21 cellular contexts compared by ENCODE assay signal in genomic region chr12:114774181-114774580, GRCh38.
DNase-seq lines count a peak whose midpoint lies in the region; ATAC-seq and TF ChIP-seq lines count a peak whose summit lies in the region.
"Had no signal": no experiment of that assay in that cellular context is flagged by ENCODE, and none has a peak within 500 bp of the region (broad histone marks: within the 10 kb centered on the region; RNA-seq: fewer than 3 reads in every experiment).

No MANE protein-coding gene starts in this region.

- H3K18ac ChIP-seq in mesenchymal stem cell (ENCODE audit: low read depth in 1 of 2, low read length in 2 of 2) = peak overlapping the region; percentile 11 to 84

- H2AFZ ChIP-seq in mesenchymal stem cell (ENCODE audit: low read depth, low read length) = peak overlapping the region; percentile 18

- H3K4ac ChIP-seq in mesenchymal stem cell (ENCODE audit: low read depth in 1 of 2, low read length in 2 of 2) = peak overlapping the region in 1 of 2 experiments; percentile 66

- peak overlapping the region; percentile 87 for H4K8ac ChIP-seq in mesenchymal stem cell (ENCODE audit: low read length)

- peak overlapping the region; percentile 8 to 38 for H2BK12ac ChIP-seq in mesenchymal stem cell (ENCODE audit: low read length in 2 of 2)

- peak overlapping the region in 1 of 2 experiments; percentile 44 for H3K14ac ChIP-seq in mesenchymal stem cell (ENCODE audit: low read length in 2 of 2)

- H3K27me3 ChIP-seq in brain microvascular endothelial cell (replicated peaks) (no peaks in the 10 kb centered on the region), mesenchymal stem cell (ENCODE audit: control insufficient read depth in 1 of 2, insufficient read depth in 1 of 2, low read length in 2 of 2) (no peaks in the 10 kb centered on the region)
- H3K27me3 ChIP-seq: gastroesophageal sphincter, pancreas, stomach had no signal

- H3K9me3 ChIP-seq in mesenchymal stem cell (ENCODE audit: control insufficient read depth, low read length) = no peaks in the 10 kb centered on the region
- H3K9me3 ChIP-seq: gastroesophageal sphincter, HAP-1, pancreas, stomach had no signal

- in situ Hi-C loops in brain microvascular endothelial cell (cut with HindIII; ENCODE audit: low pct_ligation_motif_present, low sequenced_read_pairs) = no loop called here

- 54% methylated on average over 10 of the region's 11 CpGs for WGBS in mesenchymal stem cell

- ATAC-seq in HG03342 (IDR thresholded peaks at IDR 0.05; ENCODE audit: unreplicated experiment) (no peak), GM19328 (IDR thresholded peaks at IDR 0.05; ENCODE audit: unreplicated experiment) (no peak)
- ATAC-seq: gastroesophageal sphincter, pancreas, sciatic nerve had no signal

- H3K79me1 ChIP-seq in mesenchymal stem cell (replicated peaks; ENCODE audit: low read length, poor library complexity, severe bottlenecking) = no peaks in the 10 kb centered on the region

- H3K27ac ChIP-seq in brain microvascular endothelial cell (no peak overlapping the region), mesenchymal stem cell (ENCODE audit: low read length, poor library complexity, severe bottlenecking) (no peak overlapping the region)
- H3K27ac ChIP-seq: gastroesophageal sphincter, pancreas, stomach had no signal

- no peak overlapping the region for H2BK120ac ChIP-seq in mesenchymal stem cell (ENCODE audit: low read depth, low read length)

- H3K4me2 ChIP-seq in mesenchymal stem cell (ENCODE audit: low read length, poor library complexity, severe bottlenecking) = no peak overlapping the region

- no peak overlapping the region for H2BK15ac ChIP-seq in mesenchymal stem cell (ENCODE audit: low read depth, poor library complexity, severe bottlenecking)

- no peak overlapping the region for H2BK5ac ChIP-seq in mesenchymal stem cell (ENCODE audit: low read depth, low read length, poor library complexity, severe bottlenecking)

- no peaks in the 10 kb centered on the region for H3K4me1 ChIP-seq in mesenchymal stem cell (ENCODE audit: control insufficient read depth, insufficient read depth, low read depth, low read length)
- H3K4me1 ChIP-seq: gastroesophageal sphincter, HAP-1, pancreas, stomach had no signal

- no peak overlapping the region for H3K23ac ChIP-seq in mesenchymal stem cell (ENCODE audit: low read length in 2 of 2)

- H3K9ac ChIP-seq in mesenchymal stem cell (ENCODE audit: low read length) = no peak overlapping the region

- H3K4me3 ChIP-seq in brain microvascular endothelial cell (ENCODE audit: low read depth, low read length) (no peak overlapping the region), mesenchymal stem cell (ENCODE audit: insufficient read depth in 1 of 2, low read depth in 1 of 2, low read length in 2 of 2) (no peak overlapping the region)
- H3K4me3 ChIP-seq: gastroesophageal sphincter, HAP-1, pancreas, stomach had no signal

- H4K91ac ChIP-seq in mesenchymal stem cell (ENCODE audit: low read length) = peak overlapping the region; percentile 70

- no peak for TF ChIP-seq CTCF in brain microvascular endothelial cell (IDR thresholded peaks at IDR 0.05; ENCODE audit: low read depth, low read length, missing control alignments)

- H2AK5ac ChIP-seq in mesenchymal stem cell (ENCODE audit: low read length, severe bottlenecking) = no peak overlapping the region

- H3K36me3 ChIP-seq in brain microvascular endothelial cell (replicated peaks) (no peaks in the 10 kb centered on the region), mesenchymal stem cell (ENCODE audit: control insufficient read depth in 1 of 2, insufficient read depth in 2 of 2, low read depth in 1 of 2, low read length in 2 of 2) (no peaks in the 10 kb centered on the region)
- H3K36me3 ChIP-seq: gastroesophageal sphincter, HAP-1, pancreas, stomach had no signal

- peak; percentile 7 for DNase-seq in Daoy (ENCODE audit: low read depth)
- peak; percentile 60 for DNase-seq in NCI-H226
- DNase-seq in brain microvascular endothelial cell = peak; percentile 32
- peak; percentile 88 for DNase-seq in mesenchymal stem cell
- DNase-seq in NCI-H1694 (lab: John Stamatoyannopoulos, UW) = no peak
- no peak for DNase-seq in NCI-H2227 treated with DMSO at 0.1 percent for 48 hours (lab: John Stamatoyannopoulos, UW)
- DNase-seq: activated CD4-positive, alpha-beta T cell treated with anti-CD3 and anti-CD28 coated beads for 1 hour; activated gamma-delta T cell; CD4-positive, alpha-beta T cell; cortex of kidney; DMS79 treated with DMSO at 0.1 percent for 48 hours; Karpas-422; NCI-H1105 treated with DMSO at 0.1 percent for 48 hours; pancreas; stimulated activated CD4-positive, alpha-beta T cell treated with anti-CD3 and anti-CD28 coated beads, Interleukin-2, amount 100 ng/mL, for 24 hours; stomach had no signal

Comparison
In these comparisons a context has a peak if more than half of its experiments do, and no peak if none do; other contexts are left out.
1. DNase-seq: peak in Daoy (single experiment), NCI-H226 (single experiment), brain microvascular endothelial cell (single experiment) and mesenchymal stem cell (single experiment); none in NCI-H1694 (single experiment) and NCI-H2227 treated with DMSO at 0.1 percent for 48 hours (single experiment).